In genomic region chr11:12827369-12827768, GRCh38 we compare ENCODE assay signal across 9 cellular contexts.
A peak's percentile ranks its signal among the peaks of the same experiment; 100 is the strongest.
DNase-seq lines count a peak whose midpoint lies in the region; ATAC-seq, FAIRE-seq and TF ChIP-seq lines count a peak whose summit lies in the region.
"Had no signal": no experiment of that assay in that cellular context is flagged by ENCODE, and none has a peak within 500 bp of the region (broad histone marks: within the 10 kb centered on the region; RNA-seq: fewer than 3 reads in every experiment).

No MANE protein-coding gene starts in this region.

- no peaks in the 10 kb centered on the region for H3K36me3 ChIP-seq in IMR-90 (ENCODE audit: control insufficient read depth, insufficient read depth, low read length)
- no peaks in the 10 kb centered on the region for H3K36me3 ChIP-seq in body of pancreas (replicated peaks in 1 of 2; ENCODE audit: insufficient read depth in 1 of 2, low read depth in 2 of 2)
- H3K36me3 ChIP-seq in HepG2 (replicated peaks in 1 of 2; ENCODE audit: control insufficient read depth in 1 of 2, insufficient read depth in 2 of 2, low read length in 2 of 2): no peaks in the 10 kb centered on the region
- H3K36me3 ChIP-seq in WERI-Rb-1: no peaks in the 10 kb centered on the region; the same call in 1 of the 2 replicates

- H3K18ac ChIP-seq in IMR-90 (ENCODE audit: low read depth, low read length): peak overlapping the region; percentile 12; the same call in 1 of the 2 replicates

- H2BK120ac ChIP-seq in IMR-90 (ENCODE audit: low read depth, low read length): no peak overlapping the region

- H3K9me3 ChIP-seq in IMR-90 (ENCODE audit: control insufficient read depth, insufficient read depth, low read length) (no peaks in the 10 kb centered on the region), body of pancreas (no peaks in the 10 kb centered on the region), HepG2 (ENCODE audit: low read length) (no peaks in the 10 kb centered on the region), WERI-Rb-1 (ENCODE audit: severe bottlenecking) (no peaks in the 10 kb centered on the region)

- TF ChIP-seq RAD21 in IMR-90 (IDR thresholded peaks at IDR 0.05; ENCODE audit: low read length) (no peak), HepG2 (CRISPR knock-in tag; IDR thresholded peaks at IDR 0.05) (no peak)

- H3K4me2 ChIP-seq in IMR-90 (ENCODE audit: low read depth, low read length) (peak overlapping the region; percentile 88), HepG2 (ENCODE audit: low read depth, low read length) (peak overlapping the region; percentile 84)

- H2BK15ac ChIP-seq in IMR-90 (ENCODE audit: low read depth, low read length): no peak overlapping the region; the same call in 2 of the 3 replicates

- H4K91ac ChIP-seq in IMR-90 (ENCODE audit: insufficient read depth, low read depth, low read length): no peak overlapping the region

- no peak overlapping the region for H3K4me3 ChIP-seq in IMR-90 (ENCODE audit: insufficient read depth, low read depth, low read length)
- H3K4me3 ChIP-seq in body of pancreas: peak overlapping the region in 1 of 2 donors; percentile 27
- peak overlapping the region; percentile 47 to 72 (median 67); a peak in 5 of 6 replicates for H3K4me3 ChIP-seq in HepG2 (replicated peaks in 1 of 3; ENCODE audit: insufficient read depth in 1 of 3, low read depth in 2 of 3, low read length in 3 of 3)
- H3K4me3 ChIP-seq in WERI-Rb-1 (ENCODE audit: low read depth, low read length): no peak overlapping the region

- FAIRE-seq in HepG2 (lab: Jason Lieb, UNC): no peak
- FAIRE-seq: colon had no signal

- H3K9me1 ChIP-seq in IMR-90 (ENCODE audit: insufficient read depth, low read length): peaks cover 36% of the 10 kb centered on the region

- H3K27ac ChIP-seq in IMR-90 (ENCODE audit: insufficient read depth, low read length) (no peak overlapping the region; the same call in 1 of the 2 replicates), body of pancreas (peak overlapping the region; percentile 81 to 90 (median 82)), HepG2 (ENCODE audit: extremely low read length, insufficient read depth, low read length) (peak overlapping the region; percentile 87), substantia nigra (ENCODE audit: low read depth, low read length, poor library complexity, severe bottlenecking) (peak overlapping the region; percentile 36), WERI-Rb-1 (no peak overlapping the region)

- TF ChIP-seq CTCF in IMR-90 (conservative IDR thresholded peaks at IDR 0.05; ENCODE audit: low read depth, low read length) (no peak), body of pancreas (IDR thresholded peaks at IDR 0.05) (no peak), HepG2 (CRISPR knock-in tag; IDR thresholded peaks at IDR 0.05) (no peak), WERI-Rb-1 (IDR thresholded peaks at IDR 0.05; ENCODE audit: low read depth, low read length) (no peak)

- peaks cover 25% of the 10 kb centered on the region for H3K79me2 ChIP-seq in HepG2 (ENCODE audit: insufficient read depth, low read length)

- H2AK9ac ChIP-seq in IMR-90 (replicated peaks; ENCODE audit: low read depth, low read length, poor library complexity): no peak overlapping the region

- no peak overlapping the region for H3K56ac ChIP-seq in IMR-90 (ENCODE audit: extremely low read depth, insufficient read depth, low read length)

- H3K9ac ChIP-seq in IMR-90 (ENCODE audit: low read depth, low read length): no peak overlapping the region
- H3K9ac ChIP-seq in HepG2 (ENCODE audit: insufficient read depth, low read depth, low read length): peak overlapping the region; percentile 71

- CTCF ChIA-PET in IMR-90 (lab: Yijun Ruan, JAX) (interaction anchor here (2.3 kb wide), 1 partner anchor 61 kb away, joined by 12 read pairs; no protein-coding TSS in a partner anchor), HepG2 (lab: Yijun Ruan, JAX; ENCODE audit: low intra/inter-chr PET ratio, low total read pairs) (no interaction called here)

- peak overlapping the region; percentile 63 for H3K14ac ChIP-seq in IMR-90 (replicated peaks; ENCODE audit: low read depth, low read length)

- H3K27me3 ChIP-seq in IMR-90 (ENCODE audit: control insufficient read depth, insufficient read depth, low read length) (no peaks in the 10 kb centered on the region), body of pancreas (no peaks in the 10 kb centered on the region), HepG2 (ENCODE audit: control insufficient read depth in 1 of 2, insufficient read depth in 2 of 2, low read length in 2 of 2) (no peaks in the 10 kb centered on the region), WERI-Rb-1 (ENCODE audit: insufficient read depth, low read depth, severe bottlenecking) (no peaks in the 10 kb centered on the region)

- peaks cover 16% of the 10 kb centered on the region for H3K4me1 ChIP-seq in IMR-90 (ENCODE audit: control insufficient read depth, insufficient read depth, low read length)
- H3K4me1 ChIP-seq in body of pancreas: peaks cover 73% of the 10 kb centered on the region
- H3K4me1 ChIP-seq in HepG2 (ENCODE audit: insufficient read depth, low read length): peaks cover 79% of the 10 kb centered on the region

- intact Hi-C loops in IMR-90 (cut with micrococcal nuclease): no loop called here
- intact Hi-C loops in body of pancreas (cut with DNase I): no loop called here
- intact Hi-C loops in HepG2 (cut with micrococcal nuclease; ENCODE audit: unreplicated experiment): loop anchor here (5.0 to 10.0 kb wide), 3 partner anchors 63 to 233 kb away; no protein-coding TSS in a partner anchor

- no peak for ATAC-seq in IMR-90 (ENCODE audit: low read depth)
- ATAC-seq in body of pancreas: no peak
- no peak for ATAC-seq in HepG2
- no peak for ATAC-seq in HG03469 (IDR thresholded peaks at IDR 0.05; ENCODE audit: unreplicated experiment)
- ATAC-seq in GM19023 (IDR thresholded peaks at IDR 0.05; ENCODE audit: unreplicated experiment): no peak

- 0 out of 2 replicates have a peak overlapping the region, but pooled peaks have one; percentile 44 for H3K4ac ChIP-seq in IMR-90 (ENCODE audit: low read depth, low read length)

- no peak overlapping the region for H2AK5ac ChIP-seq in IMR-90 (ENCODE audit: low read depth, low read length)

- no peak overlapping the region for H2AFZ ChIP-seq in IMR-90 (replicated peaks; ENCODE audit: low read length, poor library complexity)
- H2AFZ ChIP-seq in HepG2 (ENCODE audit: low read length): no peak overlapping the region

- in situ Hi-C loops in IMR-90 (cut with MboI; ENCODE audit: low sequenced_read_pairs): no loop called here
- in situ Hi-C loops in HepG2 (cut with HindIII; ENCODE audit: extremely low pct_ligation_motif_present, low pct_unique_long_range_greater_than_20kb): no loop called here

- H3K79me1 ChIP-seq in IMR-90 (ENCODE audit: low read depth in 1 of 2, low read length in 2 of 2): peaks cover 23 to 88% of the 10 kb centered on the region in 2 experiments

- no TSS peak for BruUV-seq in IMR-90 (replicated peaks; lab: Mats Ljungman, UMichigan)
- BruUV-seq in HepG2 (replicated peaks; lab: Mats Ljungman, UMichigan): no TSS peak

- H4K20me1 ChIP-seq in IMR-90 (ENCODE audit: insufficient read depth, low read length) (peaks cover 82% of the 10 kb centered on the region), HepG2 (ENCODE audit: insufficient read depth, low read length) (no peaks in the 10 kb centered on the region)

- dilution Hi-C loops in IMR-90 (cut with HindIII; ENCODE audit: low sequenced_read_pairs, unreplicated experiment): no loop called here

- peak overlapping the region; percentile 78 for H3K23ac ChIP-seq in IMR-90 (ENCODE audit: low read depth, low read length)

- no peak for TF ChIP-seq POLR2A in IMR-90 (IDR thresholded peaks at IDR 0.05; ENCODE audit: low read depth, low read length)
- TF ChIP-seq POLR2A in body of pancreas (IDR thresholded peaks at IDR 0.05): no peak
- TF ChIP-seq POLR2A in HepG2 (IDR thresholded peaks at IDR 0.05; ENCODE audit: insufficient read depth in 1 of 2, low read depth in 2 of 2, low read length in 2 of 2): no peak

- POLR2A ChIA-PET in IMR-90 (lab: Charles Lee; ENCODE audit: unreplicated experiment): interaction anchor here (0.6 kb wide), 1 partner anchor 37 kb away, joined by 3 read pairs; no protein-coding TSS in a partner anchor
- POLR2A ChIA-PET in HepG2 (lab: Yijun Ruan, JAX): interaction anchor here (1.3 to 3.7 kb wide), 8 partner anchors 9 to 135 kb away, joined by 3 to 70 read pairs (median 8); no protein-coding TSS in a partner anchor

- no peak for TF ChIP-seq EP300 in HepG2 (IDR thresholded peaks at IDR 0.05; ENCODE audit: low read depth in 2 of 2, low read length in 2 of 2)
- TF ChIP-seq EP300 in HepG2 (CRISPR knock-in tag; IDR thresholded peaks at IDR 0.05; ENCODE audit: borderline replicate concordance): no peak

- DNase-seq in IMR-90 (no peak), body of pancreas (no peak), HepG2 (ENCODE audit: low spot score) (no peak), substantia nigra (lab: John Stamatoyannopoulos, UW) (no peak), DMS 273 (lab: John Stamatoyannopoulos, UW; ENCODE audit: unreplicated experiment) (no peak), WERI-Rb-1 (no peak)

- peak overlapping the region; percentile 31 for H2BK5ac ChIP-seq in IMR-90 (ENCODE audit: low read depth, low read length, poor library complexity, severe bottlenecking)

- no peak overlapping the region for H2BK20ac ChIP-seq in IMR-90 (ENCODE audit: low read depth, low read length)

- no CpG with 5 or more reads among the region's 1 CpG for WGBS in IMR-90 (ENCODE audit: extremely low coverage in 2 of 2, insufficient read length in 1 of 2), 2 experiments
- 41% methylated on average over 1 of the region's 1 CpG for WGBS in body of pancreas, 2 donors
- 61% methylated on average over 1 of the region's 1 CpG for WGBS in HepG2 (ENCODE audit: low lambda C conversion rate)

- no peak overlapping the region for H4K5ac ChIP-seq in IMR-90 (ENCODE audit: low read depth, low read length)

- no peak overlapping the region for H4K8ac ChIP-seq in IMR-90 (ENCODE audit: low read depth in 2 of 2, low read length in 2 of 2)

TF ChIP-seq in IMR-90, 13 proteins besides CTCF, POLR2A, EP300 and RAD21 (continues in another document):
- TF ChIP-seq BHLHE40 (IDR thresholded peaks at IDR 0.05; ENCODE audit: low read depth, low read length) (no peak), FOS (IDR thresholded peaks at IDR 0.05; ENCODE audit: low read depth, low read length) (no peak), RFX5 (IDR thresholded peaks at IDR 0.05; ENCODE audit: low read depth, low read length) (no peak), RCOR1 (IDR thresholded peaks at IDR 0.05; ENCODE audit: insufficient replicate concordance, low read length) (no peak), SMC3 (IDR thresholded peaks at IDR 0.05; ENCODE audit: low read depth, low read length) (no peak), MAZ (IDR thresholded peaks at IDR 0.05; ENCODE audit: borderline replicate concordance, low read depth, low read length) (no peak)

TF ChIP-seq in HepG2, 621 proteins besides CTCF, POLR2A, EP300 and RAD21 (continues in another document):
- TF ChIP-seq MAF1 (CRISPR knock-in tag; IDR thresholded peaks at IDR 0.05; ENCODE audit: borderline replicate concordance) (no peak), ZNF737 (CRISPR knock-in tag; IDR thresholded peaks at IDR 0.05; ENCODE audit: borderline replicate concordance) (no peak), PHF21A (CRISPR knock-in tag; IDR thresholded peaks at IDR 0.05) (0 out of 2 replicates have a peak, but pooled peaks have one; percentile 13), NR3C1 (CRISPR knock-in tag; IDR thresholded peaks at IDR 0.05) (no peak), KMT2B (CRISPR knock-in tag; IDR thresholded peaks at IDR 0.05) (no peak), ZNF317 (CRISPR knock-in tag; IDR thresholded peaks at IDR 0.05) (peak; percentile 90)

Comparison
In these comparisons a context has a peak if more than half of its experiments do, and no peak if none do; other contexts are left out.
1. H3K27ac ChIP-seq: peak in body of pancreas (4 of 4), HepG2 (single experiment) and substantia nigra (single experiment); none in IMR-90 (single experiment) and WERI-Rb-1 (single experiment).
2. H3K4me3 ChIP-seq: peak in HepG2 (3 of 3); none in IMR-90 (single experiment) and WERI-Rb-1 (single experiment).